In genomic region chr19:4759388-4760284, GRCh38 we compare ENCODE assay signal across 1 cellular context.
TF ChIP-seq lines count a peak whose summit lies in the region.

No MANE protein-coding gene starts in this region.

TF ChIP-seq in K562, 482 proteins besides CTCF, POLR2A, EP300 and RAD21 (continued from another document and continues in another):
- TF ChIP-seq E2F6 (IDR thresholded peaks at IDR 0.05; ENCODE audit: borderline replicate concordance in 1 of 2, extremely low read depth in 1 of 2, insufficient read depth in 1 of 2, insufficient read length in 1 of 2, low read depth in 1 of 2, low read length in 1 of 2, poor library complexity in 1 of 2, severe bottlenecking in 1 of 2): no peak
- no peak for TF ChIP-seq ATF2 (CRISPR knock-in tag; IDR thresholded peaks at IDR 0.05)
- TF ChIP-seq ZKSCAN8 (CRISPR knock-in tag; IDR thresholded peaks at IDR 0.05): peak; percentile 93
- no peak for TF ChIP-seq RBM14 (IDR thresholded peaks at IDR 0.05; ENCODE audit: borderline replicate concordance, insufficient read depth, low read depth, low read length)
- TF ChIP-seq OTX1 (CRISPR knock-in tag; IDR thresholded peaks at IDR 0.05): no peak
- TF ChIP-seq DACH1 (IDR thresholded peaks at IDR 0.05; ENCODE audit: partially characterized antibody): no peak
- no peak for TF ChIP-seq POU5F1 (IDR thresholded peaks at IDR 0.05; ENCODE audit: borderline replicate concordance, low read depth, low read length, partially characterized antibody)
- TF ChIP-seq ZNF121 (CRISPR knock-in tag; conservative IDR thresholded peaks at IDR 0.05): no peak
- TF ChIP-seq BRD9 (IDR thresholded peaks at IDR 0.05; ENCODE audit: low read depth, partially characterized antibody): no peak
- peak; percentile 95 for TF ChIP-seq RFX1 (IDR thresholded peaks at IDR 0.05)
- TF ChIP-seq MBD2 (IDR thresholded peaks at IDR 0.05; ENCODE audit: borderline replicate concordance, low read depth): peak; percentile 55; the same call in 1 of the 2 replicates
- TF ChIP-seq BRF1 (IDR thresholded peaks at IDR 0.05; ENCODE audit: borderline replicate concordance, extremely low read depth, insufficient read length): no peak
- TF ChIP-seq GMEB1 (CRISPR knock-in tag; IDR thresholded peaks at IDR 0.05): no peak
- no peak for TF ChIP-seq MBD1 (CRISPR knock-in tag; IDR thresholded peaks at IDR 0.05)
- peak; percentile 60 for TF ChIP-seq CREM (IDR thresholded peaks at IDR 0.05; ENCODE audit: low read depth)
- TF ChIP-seq CTBP1 (IDR thresholded peaks at IDR 0.05; ENCODE audit: borderline replicate concordance): no peak
- no peak for TF ChIP-seq NR2C1 (IDR thresholded peaks at IDR 0.05)
- no peak for TF ChIP-seq NR2C1 (tag; IDR thresholded peaks at IDR 0.05)
- peak; percentile 98 for TF ChIP-seq CHD7 (IDR thresholded peaks at IDR 0.05; ENCODE audit: low read depth, low read length)
- TF ChIP-seq ETS2 (tag; IDR thresholded peaks at IDR 0.05; ENCODE audit: borderline replicate concordance, poor library complexity, severe bottlenecking): no peak
- TF ChIP-seq CXXC5 (CRISPR knock-in tag; IDR thresholded peaks at IDR 0.05): peak; percentile 54
- TF ChIP-seq RFX5 (IDR thresholded peaks at IDR 0.05; ENCODE audit: low read depth, low read length): peak; percentile 57; the same call in 1 of the 2 replicates
- 0 out of 4 replicates have a peak, but pooled peaks of 1 of the 2 experiments have one; percentile 26 for TF ChIP-seq MNT (conservative IDR thresholded peaks at IDR 0.05)
- no peak for TF ChIP-seq MTA2 (IDR thresholded peaks at IDR 0.05; ENCODE audit: low read depth)
- TF ChIP-seq RNF2 (IDR thresholded peaks at IDR 0.05): peak; percentile 64; the same call in 1 of the 2 replicates
- TF ChIP-seq THRB (CRISPR knock-in tag; conservative IDR thresholded peaks at IDR 0.05): no peak
- no peak for TF ChIP-seq SIN3A (IDR thresholded peaks at IDR 0.05; ENCODE audit: borderline replicate concordance in 2 of 2, control insufficient read depth in 1 of 2, low read depth in 2 of 2, low read length in 2 of 2)
- peak; percentile 54 for TF ChIP-seq BHLHE40 (IDR thresholded peaks at IDR 0.05; ENCODE audit: low read length)
- no peak for TF ChIP-seq ZNF518B (CRISPR knock-in tag; IDR thresholded peaks at IDR 0.05)
- no peak for TF ChIP-seq ATF1 (CRISPR knock-in tag; IDR thresholded peaks at IDR 0.05)
- TF ChIP-seq ATF1 (tag; IDR thresholded peaks at IDR 0.05): 0 out of 2 replicates have a peak, but pooled peaks have one; percentile 14
- TF ChIP-seq ZNF766 (CRISPR knock-in tag; conservative IDR thresholded peaks at IDR 0.05): no peak
- TF ChIP-seq RAD51 (IDR thresholded peaks at IDR 0.05; ENCODE audit: borderline replicate concordance, low read depth): peak; percentile 90
- no peak for TF ChIP-seq CCNT2 (IDR thresholded peaks at IDR 0.05; ENCODE audit: borderline replicate concordance, extremely low read depth, insufficient read length, low read depth, low read length)
